In genomic region chr13:96817336-96817941, GRCh38 we compare ENCODE assay signal across 8 cellular contexts.
DNase-seq lines count a peak whose midpoint lies in the region; ATAC-seq, FAIRE-seq and TF ChIP-seq lines count a peak whose summit lies in the region.

No MANE protein-coding gene starts in this region.

- H3K27ac ChIP-seq in OCI-LY3 (ENCODE audit: low read length), result no peak overlapping the region
- H3K27ac ChIP-seq in small intestine (ENCODE audit: low read depth in 1 of 2, low read length in 1 of 2), result no peak overlapping the region

- no peaks in the 10 kb centered on the region for H3K79me2 ChIP-seq in OCI-LY3 (ENCODE audit: low read length)

- H3K9ac ChIP-seq in OCI-LY3 (ENCODE audit: low read length), result no peak overlapping the region

- peak; percentile 44 for DNase-seq in NCI-H1092 treated with DMSO at 0.1 percent for 48 hours (lab: John Stamatoyannopoulos, UW)
- no peak for DNase-seq in NCI-H1092 (lab: John Stamatoyannopoulos, UW)
- peak; percentile 14 for DNase-seq in fibroblast of the conjunctiva (ENCODE audit: low read depth)
- peak; percentile 25 for DNase-seq in small intestine
- DNase-seq in SIG-M5 (lab: John Stamatoyannopoulos, UW), result no peak
- DNase-seq in RCC 7860 (ENCODE audit: low spot score), result no peak

- H2AFZ ChIP-seq in OCI-LY3 (ENCODE audit: low read depth, low read length), result no peak overlapping the region

- H3K4me2 ChIP-seq in OCI-LY3 (ENCODE audit: low read length), result no peak overlapping the region

- H4K20me1 ChIP-seq in OCI-LY3 (ENCODE audit: insufficient read depth, low read length), result no peaks in the 10 kb centered on the region

- H3K4me3 ChIP-seq in OCI-LY3 (ENCODE audit: low read length) (no peak overlapping the region), small intestine (ENCODE audit: low read depth in 1 of 2, low read length in 2 of 2) (no peak overlapping the region)

- no peaks in the 10 kb centered on the region for H3K36me3 ChIP-seq in OCI-LY3 (replicated peaks; ENCODE audit: low read depth, low read length)
- no peaks in the 10 kb centered on the region for H3K36me3 ChIP-seq in small intestine (ENCODE audit: control insufficient read depth in 2 of 2, insufficient read depth in 2 of 2, low read length in 2 of 2)

- H3K4me1 ChIP-seq in OCI-LY3 (ENCODE audit: low read length) (peaks cover 2% of the 10 kb centered on the region), small intestine (ENCODE audit: control insufficient read depth in 2 of 2, insufficient read depth in 1 of 2, low read depth in 1 of 2, low read length in 1 of 2) (no peaks in the 10 kb centered on the region)

- WGBS in small intestine, 3 donors, result 3 to 17% (median 14%) methylated on average over 4 of the region's 4 CpGs

- no peak for ATAC-seq in HG03571 (IDR thresholded peaks at IDR 0.05; ENCODE audit: unreplicated experiment)

- H3K27me3 ChIP-seq in OCI-LY3 (ENCODE audit: low read depth, low read length) (peaks cover 6% of the 10 kb centered on the region), small intestine (ENCODE audit: control insufficient read depth in 2 of 2, insufficient read depth in 2 of 2, low read length in 2 of 2) (no peaks in the 10 kb centered on the region)

- peak; percentile 79 for TF ChIP-seq CTCF in OCI-LY3 (IDR thresholded peaks at IDR 0.05; ENCODE audit: low read depth, low read length)

- FAIRE-seq in small intestine (lab: Jason Lieb, UNC), result no peak
- no peak for FAIRE-seq in RCC 7860 (lab: Jason Lieb, UNC)

- H3K9me3 ChIP-seq in OCI-LY3 (ENCODE audit: insufficient read depth, low read length) (no peaks in the 10 kb centered on the region), small intestine (ENCODE audit: control insufficient read depth, low read depth) (no peaks in the 10 kb centered on the region)

Comparison
In these comparisons a context has a peak if more than half of its experiments do, and no peak if none do; other contexts are left out.
1. DNase-seq: peak in NCI-H1092 treated with DMSO at 0.1 percent for 48 hours (single experiment), fibroblast of the conjunctiva (single experiment) and small intestine (single experiment); none in NCI-H1092 (single experiment), SIG-M5 (single experiment) and RCC 7860 (single experiment).